ENCODE assay signal across 13 cellular contexts in the genomic region with DNA sequence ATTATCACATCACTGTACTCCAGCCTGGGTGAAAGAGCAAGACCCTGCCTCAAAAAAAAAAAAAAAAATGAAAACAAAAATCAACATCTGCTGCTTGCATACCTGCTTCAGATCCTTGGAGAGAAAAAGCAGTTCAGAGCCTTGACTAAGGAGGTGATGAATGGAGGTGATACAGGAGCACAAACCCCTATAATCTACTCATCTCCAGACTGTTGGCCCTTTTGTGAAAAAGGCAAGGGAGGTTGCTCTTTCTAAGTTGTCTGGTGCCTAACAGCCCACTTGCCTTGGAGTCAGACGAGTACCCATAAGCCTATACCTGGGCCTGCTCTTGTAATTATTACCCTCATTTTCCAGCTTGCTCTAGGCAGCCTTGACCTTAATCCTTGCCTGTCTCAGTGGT. TPM values are rescaled to one million over a fixed set of nuclear protein-coding genes. Genes with fewer than 3 reads are reported as not detected.
DNase-seq lines count a peak whose midpoint lies in the region; ATAC-seq and TF ChIP-seq lines count a peak whose summit lies in the region.
"Had no signal": no experiment of that assay in that cellular context is flagged by ENCODE, and none has a peak within 500 bp of the region (broad histone marks: within the 10 kb centered on the region; RNA-seq: fewer than 3 reads in every experiment).

No MANE protein-coding gene starts in this region.

- peaks cover 20% of the 10 kb centered on the region for H3K36me3 Mint-ChIP-seq in activated CD8-positive, alpha-beta memory T cell treated with anti-CD3 and anti-CD28 coated beads, Interleukin-2, amount 10 ng/mL, durations not matched to agents 7 days and 5 days
- peaks cover 11% of the 10 kb centered on the region for H3K36me3 Mint-ChIP-seq in brain

- H3K4me3 ChIP-seq in parathyroid adenoma (ENCODE audit: low read depth, low read length) = peak overlapping the region; percentile 98

- peaks cover 12% of the 10 kb centered on the region for H3K79me2 ChIP-seq in parathyroid adenoma

- peak overlapping the region; percentile 25 for H3K27ac Mint-ChIP-seq in activated CD8-positive, alpha-beta memory T cell treated with anti-CD3 and anti-CD28 coated beads, Interleukin-2, amount 10 ng/mL, durations not matched to agents 7 days and 5 days
- peak overlapping the region in 2 of 5 experiments; percentile 3 to 26 for H3K27ac Mint-ChIP-seq in brain

- TF ChIP-seq CTCF in brain (conservative IDR thresholded peaks at IDR 0.05) (no peak), parathyroid adenoma (IDR thresholded peaks at IDR 0.05) (no peak)

- peak overlapping the region; percentile 97 for H3K4me2 ChIP-seq in parathyroid adenoma (ENCODE audit: low read length)

- no peak for ATAC-seq in activated CD8-positive, alpha-beta memory T cell treated with anti-CD3 and anti-CD28 coated beads, Interleukin-2, amount 10 ng/mL, durations not matched to agents 7 days and 5 days
- ATAC-seq in GM18511 (IDR thresholded peaks at IDR 0.05; ENCODE audit: unreplicated experiment) = no peak
- ATAC-seq in GM19397 (IDR thresholded peaks at IDR 0.05; ENCODE audit: unreplicated experiment) = no peak

- H3K4me1 ChIP-seq in parathyroid adenoma = peaks cover 47% of the 10 kb centered on the region

- no peaks in the 10 kb centered on the region for H3K27me3 ChIP-seq in parathyroid adenoma (ENCODE audit: control insufficient read depth, insufficient read depth, low read length)
- H3K27me3 ChIP-seq: spleen had no signal

- no peak overlapping the region for H2AFZ ChIP-seq in parathyroid adenoma

- H3K27me3 Mint-ChIP-seq in activated CD8-positive, alpha-beta memory T cell treated with anti-CD3 and anti-CD28 coated beads, Interleukin-2, amount 10 ng/mL, durations not matched to agents 7 days and 5 days = no peaks in the 10 kb centered on the region
- peaks cover 17% of the 10 kb centered on the region for H3K27me3 Mint-ChIP-seq in brain

- CTCF ChIA-PET in activated CD8-positive, alpha-beta memory T cell treated with anti-CD3 and anti-CD28 coated beads, Interleukin-2, amount 10 ng/mL, durations not matched to agents 7 days and 5 days (lab: Charles Lee) = interaction anchor here (1.3 to 4.2 kb wide), 2 partner anchors 11 to 237 kb away, joined by 9 to 21 read pairs; no protein-coding TSS in a partner anchor

- peak overlapping the region; percentile 99 for H3K27ac ChIP-seq in parathyroid adenoma

- peaks cover 64% of the 10 kb centered on the region for H3K4me1 Mint-ChIP-seq in activated CD8-positive, alpha-beta memory T cell treated with anti-CD3 and anti-CD28 coated beads, Interleukin-2, amount 10 ng/mL, durations not matched to agents 7 days and 5 days
- peaks cover 79% of the 10 kb centered on the region for H3K4me1 Mint-ChIP-seq in brain

- H3K9ac ChIP-seq in parathyroid adenoma = no peak overlapping the region

- H3K4me3 Mint-ChIP-seq in activated CD8-positive, alpha-beta memory T cell treated with anti-CD3 and anti-CD28 coated beads, Interleukin-2, amount 10 ng/mL, durations not matched to agents 7 days and 5 days = peak overlapping the region; percentile 49
- peak overlapping the region; percentile 71 to 98 (median 95) for H3K4me3 Mint-ChIP-seq in brain

- no peak for DNase-seq in activated CD8-positive, alpha-beta memory T cell treated with anti-CD3 and anti-CD28 coated beads, Interleukin-2, amount 10 ng/mL, durations not matched to agents 7 days and 5 days
- DNase-seq in activated CD8-positive, alpha-beta memory T cell treated with anti-CD3 and anti-CD28 coated beads, Interleukin-2, amount 50 U/mL, for 4 hours = no peak
- DNase-seq in NAMALWA (ENCODE audit: low spot score) = peak; percentile 27
- DNase-seq in SKM-1 (lab: John Stamatoyannopoulos, UW; ENCODE audit: unreplicated experiment) = no peak
- DNase-seq: activated CD4-positive, CD25-positive, alpha-beta regulatory T cell treated with anti-CD3 and anti-CD28 coated beads, Interleukin-2, amount 50 U/mL, for 72 hours; hippocampal formation; NCI-H2029; RPMI8226; spleen had no signal

- H3K9me3 Mint-ChIP-seq in activated CD8-positive, alpha-beta memory T cell treated with anti-CD3 and anti-CD28 coated beads, Interleukin-2, amount 10 ng/mL, durations not matched to agents 7 days and 5 days (ENCODE audit: low read depth) = no peaks in the 10 kb centered on the region
- no peaks in the 10 kb centered on the region for H3K9me3 Mint-ChIP-seq in brain

- H3K9me3 ChIP-seq in parathyroid adenoma (ENCODE audit: control insufficient read depth, low read length) = no peaks in the 10 kb centered on the region
- H3K9me3 ChIP-seq: spleen had no signal

- H3K36me3 ChIP-seq in parathyroid adenoma (ENCODE audit: control insufficient read depth, insufficient read depth, low read length) = no peaks in the 10 kb centered on the region
- H3K36me3 ChIP-seq: spleen had no signal

RNA-seq across cellular contexts. Expression of a gene that starts 1.4 kb away (rescaled TPM):
- total RNA-seq in activated CD8-positive, alpha-beta memory T cell treated with anti-CD3 and anti-CD28 coated beads, Interleukin-2, amount 10 ng/mL, durations not matched to agents 7 days and 5 days = 10 to 100 TPM; 22.1 to 30.1 TPM
- polyA plus RNA-seq in brain (ENCODE audit: insufficient read depth, low read depth, low replicate concordance) = 5.7 TPM

RNA-seq across cellular contexts. Expression of a gene that starts 1.7 kb away (rescaled TPM):
- 1 to 10 TPM; 7.2 to 9.7 TPM for total RNA-seq in activated CD8-positive, alpha-beta memory T cell treated with anti-CD3 and anti-CD28 coated beads, Interleukin-2, amount 10 ng/mL, durations not matched to agents 7 days and 5 days
- polyA plus RNA-seq in brain (ENCODE audit: insufficient read depth, low read depth, low replicate concordance) = 33.2 TPM

RNA-seq across cellular contexts. Expression of a gene that starts 27.9 kb away (rescaled TPM):
- 10 to 100 TPM; 23.9 to 24.6 TPM for total RNA-seq in activated CD8-positive, alpha-beta memory T cell treated with anti-CD3 and anti-CD28 coated beads, Interleukin-2, amount 10 ng/mL, durations not matched to agents 7 days and 5 days
- 23.8 TPM for polyA plus RNA-seq in brain (ENCODE audit: insufficient read depth, low read depth, low replicate concordance)
